Comparison of ENCODE assay signal across 8 cellular contexts in the genomic region with DNA sequence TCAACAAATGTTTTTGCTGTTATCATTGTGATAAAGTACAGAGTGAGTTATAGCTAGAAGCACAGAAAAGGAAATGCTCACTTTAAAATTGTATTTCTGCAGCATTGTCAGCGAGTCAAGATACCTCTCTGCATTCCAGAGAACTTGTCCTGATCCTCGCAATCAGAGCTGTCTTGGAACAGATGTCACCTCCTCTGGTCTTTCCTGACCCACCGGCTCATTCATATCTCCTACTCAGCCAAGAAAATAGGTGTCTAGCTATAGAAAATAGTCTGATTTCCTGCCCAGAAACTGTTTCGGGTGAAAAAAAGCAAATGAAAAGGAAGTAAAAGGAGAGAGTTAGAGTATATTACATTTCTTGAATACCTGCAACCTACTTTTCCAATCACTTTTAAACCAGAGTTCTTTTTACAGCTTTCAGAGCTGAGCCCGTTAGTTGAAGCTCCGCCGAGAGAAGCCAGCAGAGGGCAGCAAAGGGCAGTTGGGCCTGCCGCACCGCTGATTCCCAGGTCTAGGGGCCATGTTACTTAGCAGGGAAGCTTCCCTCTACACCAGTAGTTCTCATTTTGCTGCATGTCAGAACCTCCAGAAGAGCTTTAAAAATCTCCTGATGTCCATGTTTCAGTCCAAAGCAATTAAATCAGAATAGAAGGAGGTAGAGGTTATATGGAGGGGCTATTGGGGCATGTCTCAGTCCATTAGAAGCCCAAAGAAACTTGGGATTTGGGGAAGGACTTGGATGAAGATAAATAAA.
DNase-seq lines count a peak whose midpoint lies in the region; ATAC-seq and TF ChIP-seq lines count a peak whose summit lies in the region.

No MANE protein-coding gene starts in this region.

- ATAC-seq in GM23338, result peak; percentile 89
- ATAC-seq in effector memory CD8-positive, alpha-beta T cell (replicated peaks), result no peak
- peak; percentile 35 for ATAC-seq in stimulated activated naive CD8-positive, alpha-beta T cell treated with anti-CD3 and anti-CD28 coated beads, Interleukin-15, Interleukin-2, amounts not matched to agents 100 U/mL and 50 U/mL, for 24 hours

- H3K36me3 Mint-ChIP-seq in GM23338 (ENCODE audit: low read depth), result no peaks in the 10 kb centered on the region
- no peaks in the 10 kb centered on the region for H3K36me3 Mint-ChIP-seq in effector memory CD8-positive, alpha-beta T cell (ENCODE audit: insufficient read depth)
- no peaks in the 10 kb centered on the region for H3K36me3 Mint-ChIP-seq in mesothelial cell of epicardium

- peaks cover 8% of the 10 kb centered on the region for H3K27me3 Mint-ChIP-seq in GM23338 (ENCODE audit: insufficient read depth, low read depth, poor library complexity)
- no peaks in the 10 kb centered on the region for H3K27me3 Mint-ChIP-seq in effector memory CD8-positive, alpha-beta T cell
- H3K27me3 Mint-ChIP-seq in mesothelial cell of epicardium (ENCODE audit: low read depth), result no peaks in the 10 kb centered on the region

- H3K4me3 Mint-ChIP-seq in GM23338 (no peak overlapping the region), mesothelial cell of epicardium (no peak overlapping the region)
- H3K4me3 Mint-ChIP-seq in effector memory CD8-positive, alpha-beta T cell, result no peak overlapping the region

- peaks cover 14% of the 10 kb centered on the region for H3K4me1 Mint-ChIP-seq in GM23338
- no peaks in the 10 kb centered on the region for H3K4me1 Mint-ChIP-seq in effector memory CD8-positive, alpha-beta T cell (ENCODE audit: low read depth in 2 of 2)
- peaks cover 49% of the 10 kb centered on the region for H3K4me1 Mint-ChIP-seq in mesothelial cell of epicardium

- H3F3A ChIP-seq in GM23338 (replicated peaks; ENCODE audit: low read depth), result no peaks in the 10 kb centered on the region

- no peak overlapping the region; the same call in 1 of the 2 replicates for H2AFZ ChIP-seq in GM23338

- H3K9me3 Mint-ChIP-seq in GM23338 (no peaks in the 10 kb centered on the region; the same call in 2 of the 3 replicates), mesothelial cell of epicardium (peaks cover 4% of the 10 kb centered on the region)
- H3K9me3 Mint-ChIP-seq in effector memory CD8-positive, alpha-beta T cell, result peaks cover 0 to 7% of the 10 kb centered on the region in 2 donors

- peaks cover 11% of the 10 kb centered on the region for H3K4me1 ChIP-seq in GM23338 (ENCODE audit: insufficient read depth)

- no peak overlapping the region for H3K4me2 ChIP-seq in GM23338

- no peaks in the 10 kb centered on the region for H3K27me3 ChIP-seq in GM23338 (ENCODE audit: insufficient read depth)

- no peaks in the 10 kb centered on the region for H3K36me3 ChIP-seq in GM23338 (ENCODE audit: insufficient read depth)

- H4K20me1 ChIP-seq in GM23338 (replicated peaks; ENCODE audit: insufficient read depth), result no peaks in the 10 kb centered on the region

- TF ChIP-seq CTCF in GM23338 (conservative IDR thresholded peaks at IDR 0.05; ENCODE audit: low read depth in 2 of 2), result peak; percentile 89 to 95
- TF ChIP-seq CTCF in mesothelial cell of epicardium (IDR thresholded peaks at IDR 0.05; ENCODE audit: unreplicated experiment), result peak; percentile 84

- no peak overlapping the region for H3K27ac Mint-ChIP-seq in GM23338
- no peak overlapping the region for H3K27ac Mint-ChIP-seq in effector memory CD8-positive, alpha-beta T cell
- H3K27ac Mint-ChIP-seq in mesothelial cell of epicardium, result peak overlapping the region; percentile 54

- no peaks in the 10 kb centered on the region for H3K79me2 ChIP-seq in GM23338 (replicated peaks; ENCODE audit: insufficient read depth)

- H3K9me2 ChIP-seq in GM23338 (ENCODE audit: insufficient read depth), result no peaks in the 10 kb centered on the region

- no peak overlapping the region for H3K27ac ChIP-seq in GM23338 (ENCODE audit: low read depth)

- H3K4me3 ChIP-seq in GM23338, result no peak overlapping the region

- DNase-seq in NCI-H510A treated with DMSO at 0.1 percent for 48 hours (lab: John Stamatoyannopoulos, UW), result peak; percentile 51
- no peak for DNase-seq in NCI-H510A (lab: John Stamatoyannopoulos, UW)
- DNase-seq in GM23338 (ENCODE audit: low spot score), result peak; percentile 87
- DNase-seq in KG1 (lab: John Stamatoyannopoulos, UW), result peak; percentile 63
- DNase-seq in T-helper 9 cell, result peak; percentile 7
- peak; percentile 2 to 20 (median 12) for DNase-seq in effector memory CD8-positive, alpha-beta T cell
- peak; percentile 52 to 89 for DNase-seq in mesothelial cell of epicardium (ENCODE audit: low spot score in 2 of 2, unreplicated experiment in 2 of 2)
- peak; percentile 72 for DNase-seq in stimulated activated naive CD8-positive, alpha-beta T cell treated with anti-CD3 and anti-CD28 coated beads, Interleukin-15, Interleukin-2, amounts not matched to agents 100 U/mL and 50 U/mL, for 24 hours

TF ChIP-seq in GM23338, 12 proteins besides CTCF, POLR2A, EP300 and RAD21 (continues in another document):
- no peak for TF ChIP-seq STAT1 (IDR thresholded peaks at IDR 0.05; ENCODE audit: unreplicated experiment)
- TF ChIP-seq, protein P1, sequence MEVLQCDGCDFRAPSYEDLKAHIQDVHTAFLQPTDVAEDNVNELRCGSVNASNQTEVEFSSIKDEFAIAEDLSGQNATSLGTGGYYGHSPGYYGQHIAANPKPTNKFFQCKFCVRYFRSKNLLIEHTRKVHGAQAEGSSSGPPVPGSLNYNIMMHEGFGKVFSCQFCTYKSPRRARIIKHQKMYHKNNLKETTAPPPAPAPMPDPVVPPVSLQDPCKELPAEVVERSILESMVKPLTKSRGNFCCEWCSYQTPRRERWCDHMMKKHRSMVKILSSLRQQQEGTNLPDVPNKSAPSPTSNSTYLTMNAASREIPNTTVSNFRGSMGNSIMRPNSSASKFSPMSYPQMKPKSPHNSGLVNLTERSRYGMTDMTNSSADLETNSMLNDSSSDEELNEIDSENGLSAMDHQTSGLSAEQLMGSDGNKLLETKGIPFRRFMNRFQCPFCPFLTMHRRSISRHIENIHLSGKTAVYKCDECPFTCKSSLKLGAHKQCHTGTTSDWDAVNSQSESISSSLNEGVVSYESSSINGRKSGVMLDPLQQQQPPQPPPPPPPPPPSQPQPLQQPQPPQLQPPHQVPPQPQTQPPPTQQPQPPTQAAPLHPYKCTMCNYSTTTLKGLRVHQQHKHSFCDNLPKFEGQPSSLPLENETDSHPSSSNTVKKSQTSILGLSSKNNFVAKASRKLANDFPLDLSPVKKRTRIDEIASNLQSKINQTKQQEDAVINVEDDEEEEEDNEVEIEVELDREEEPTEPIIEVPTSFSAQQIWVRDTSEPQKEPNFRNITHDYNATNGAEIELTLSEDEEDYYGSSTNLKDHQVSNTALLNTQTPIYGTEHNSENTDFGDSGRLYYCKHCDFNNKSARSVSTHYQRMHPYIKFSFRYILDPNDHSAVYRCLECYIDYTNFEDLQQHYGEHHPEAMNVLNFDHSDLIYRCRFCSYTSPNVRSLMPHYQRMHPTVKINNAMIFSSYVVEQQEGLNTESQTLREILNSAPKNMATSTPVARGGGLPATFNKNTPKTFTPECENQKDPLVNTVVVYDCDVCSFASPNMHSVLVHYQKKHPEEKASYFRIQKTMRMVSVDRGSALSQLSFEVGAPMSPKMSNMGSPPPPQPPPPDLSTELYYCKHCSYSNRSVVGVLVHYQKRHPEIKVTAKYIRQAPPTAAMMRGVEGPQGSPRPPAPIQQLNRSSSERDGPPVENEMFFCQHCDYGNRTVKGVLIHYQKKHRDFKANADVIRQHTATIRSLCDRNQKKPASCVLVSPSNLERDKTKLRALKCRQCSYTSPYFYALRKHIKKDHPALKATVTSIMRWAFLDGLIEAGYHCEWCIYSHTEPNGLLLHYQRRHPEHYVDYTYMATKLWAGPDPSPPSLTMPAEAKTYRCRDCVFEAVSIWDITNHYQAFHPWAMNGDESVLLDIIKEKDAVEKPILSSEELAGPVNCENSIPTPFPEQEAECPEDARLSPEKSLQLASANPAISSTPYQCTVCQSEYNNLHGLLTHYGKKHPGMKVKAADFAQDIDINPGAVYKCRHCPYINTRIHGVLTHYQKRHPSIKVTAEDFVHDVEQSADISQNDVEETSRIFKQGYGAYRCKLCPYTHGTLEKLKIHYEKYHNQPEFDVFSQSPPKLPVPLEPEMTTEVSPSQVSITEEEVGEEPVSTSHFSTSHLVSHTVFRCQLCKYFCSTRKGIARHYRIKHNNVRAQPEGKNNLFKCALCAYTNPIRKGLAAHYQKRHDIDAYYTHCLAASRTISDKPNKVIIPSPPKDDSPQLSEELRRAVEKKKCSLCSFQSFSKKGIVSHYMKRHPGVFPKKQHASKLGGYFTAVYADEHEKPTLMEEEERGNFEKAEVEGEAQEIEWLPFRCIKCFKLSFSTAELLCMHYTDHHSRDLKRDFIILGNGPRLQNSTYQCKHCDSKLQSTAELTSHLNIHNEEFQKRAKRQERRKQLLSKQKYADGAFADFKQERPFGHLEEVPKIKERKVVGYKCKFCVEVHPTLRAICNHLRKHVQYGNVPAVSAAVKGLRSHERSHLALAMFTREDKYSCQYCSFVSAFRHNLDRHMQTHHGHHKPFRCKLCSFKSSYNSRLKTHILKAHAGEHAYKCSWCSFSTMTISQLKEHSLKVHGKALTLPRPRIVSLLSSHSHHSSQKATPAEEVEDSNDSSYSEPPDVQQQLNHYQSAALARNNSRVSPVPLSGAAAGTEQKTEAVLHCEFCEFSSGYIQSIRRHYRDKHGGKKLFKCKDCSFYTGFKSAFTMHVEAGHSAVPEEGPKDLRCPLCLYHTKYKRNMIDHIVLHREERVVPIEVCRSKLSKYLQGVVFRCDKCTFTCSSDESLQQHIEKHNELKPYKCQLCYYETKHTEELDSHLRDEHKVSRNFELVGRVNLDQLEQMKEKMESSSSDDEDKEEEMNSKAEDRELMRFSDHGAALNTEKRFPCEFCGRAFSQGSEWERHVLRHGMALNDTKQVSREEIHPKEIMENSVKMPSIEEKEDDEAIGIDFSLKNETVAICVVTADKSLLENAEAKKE (CRISPR knock-in tag; IDR thresholded peaks at IDR 0.05), result peak; percentile 51; the same call in 1 of the 2 replicates
- TF ChIP-seq ZNF114 (CRISPR knock-in tag; IDR thresholded peaks at IDR 0.05), result peak; percentile 88
- no peak for TF ChIP-seq JUNB (IDR thresholded peaks at IDR 0.05; ENCODE audit: unreplicated experiment)
- TF ChIP-seq EZH2phosphoT487 (IDR thresholded peaks at IDR 0.05; ENCODE audit: unreplicated experiment), result no peak
- TF ChIP-seq NANOG (IDR thresholded peaks at IDR 0.05; ENCODE audit: borderline replicate concordance), result no peak
- no peak for TF ChIP-seq ZNF331 (CRISPR knock-in tag; IDR thresholded peaks at IDR 0.05; ENCODE audit: low read depth)
- no peak for TF ChIP-seq POLR2AphosphoS5 (IDR thresholded peaks at IDR 0.05; ENCODE audit: low read depth)
- no peak for TF ChIP-seq ETS1 (IDR thresholded peaks at IDR 0.05)
